ENCODE assay signal across 1 cellular context in the genomic region with DNA sequence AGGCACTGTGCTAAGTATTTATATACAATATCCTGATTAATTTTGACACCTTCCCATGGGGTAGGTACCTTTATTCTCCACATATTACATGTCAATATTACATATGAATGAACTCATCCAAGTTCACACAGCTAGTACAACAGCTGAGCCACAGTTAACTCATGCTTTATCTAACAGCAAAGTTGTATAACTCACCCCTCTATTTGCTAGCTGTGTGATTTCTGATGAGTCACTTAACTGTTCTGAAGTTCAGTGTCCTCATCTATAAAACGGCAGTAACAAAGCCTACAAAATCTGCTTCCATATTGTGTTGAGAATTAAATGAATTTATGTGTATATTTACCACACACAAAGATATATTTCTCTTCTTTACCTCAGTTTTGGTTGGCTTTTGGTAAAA.
A peak's percentile ranks its signal among the peaks of the same experiment; 100 is the strongest.
TF ChIP-seq lines count a peak whose summit lies in the region.

No MANE protein-coding gene starts in this region.

TF ChIP-seq in K562, 482 proteins besides CTCF, POLR2A, EP300 and RAD21 (continued from another document):
- TF ChIP-seq ZFP30 (CRISPR knock-in tag; IDR thresholded peaks at IDR 0.05; ENCODE audit: borderline replicate concordance): no peak
- peak; percentile 45; the same call in 1 of the 2 replicates for TF ChIP-seq FOSL1 (tag; conservative IDR thresholded peaks at IDR 0.05)
- TF ChIP-seq NCOA2 (IDR thresholded peaks at IDR 0.05; ENCODE audit: partially characterized antibody in 2 of 2): no peak
- peak; percentile 48 for TF ChIP-seq RBM25 (IDR thresholded peaks at IDR 0.05; ENCODE audit: low read depth, low read length, severe bottlenecking)
- TF ChIP-seq MAFF (IDR thresholded peaks at IDR 0.05; ENCODE audit: low read length): 0 out of 2 replicates have a peak, but pooled peaks have one; percentile 9
- no peak for TF ChIP-seq EWSR1 (IDR thresholded peaks at IDR 0.05; ENCODE audit: borderline replicate concordance, low read depth, partially characterized antibody)
- peak; percentile 28; the same call in 1 of the 2 replicates for TF ChIP-seq NFE2L1 (tag; IDR thresholded peaks at IDR 0.05; ENCODE audit: borderline replicate concordance, low read depth)
- TF ChIP-seq, protein P1, sequence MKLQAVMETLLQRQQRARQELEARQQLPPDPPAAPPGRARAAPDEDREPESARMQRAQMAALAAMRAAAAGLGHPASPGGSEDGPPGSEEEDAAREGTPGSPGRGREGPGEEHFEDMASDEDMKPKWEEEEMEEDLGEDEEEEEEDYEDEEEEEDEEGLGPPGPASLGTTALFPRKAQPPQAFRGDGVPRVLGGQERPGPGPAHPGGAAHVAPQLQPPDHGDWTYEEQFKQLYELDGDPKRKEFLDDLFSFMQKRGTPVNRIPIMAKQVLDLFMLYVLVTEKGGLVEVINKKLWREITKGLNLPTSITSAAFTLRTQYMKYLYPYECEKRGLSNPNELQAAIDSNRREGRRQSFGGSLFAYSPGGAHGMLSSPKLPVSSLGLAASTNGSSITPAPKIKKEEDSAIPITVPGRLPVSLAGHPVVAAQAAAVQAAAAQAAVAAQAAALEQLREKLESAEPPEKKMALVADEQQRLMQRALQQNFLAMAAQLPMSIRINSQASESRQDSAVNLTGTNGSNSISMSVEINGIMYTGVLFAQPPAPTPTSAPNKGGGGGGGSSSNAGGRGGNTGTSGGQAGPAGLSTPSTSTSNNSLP (IDR thresholded peaks at IDR 0.05; ENCODE audit: borderline replicate concordance, low read depth, low read length): no peak
- no peak for TF ChIP-seq ETV5 (CRISPR knock-in tag; IDR thresholded peaks at IDR 0.05; ENCODE audit: low read depth)
- TF ChIP-seq, protein P2, sequence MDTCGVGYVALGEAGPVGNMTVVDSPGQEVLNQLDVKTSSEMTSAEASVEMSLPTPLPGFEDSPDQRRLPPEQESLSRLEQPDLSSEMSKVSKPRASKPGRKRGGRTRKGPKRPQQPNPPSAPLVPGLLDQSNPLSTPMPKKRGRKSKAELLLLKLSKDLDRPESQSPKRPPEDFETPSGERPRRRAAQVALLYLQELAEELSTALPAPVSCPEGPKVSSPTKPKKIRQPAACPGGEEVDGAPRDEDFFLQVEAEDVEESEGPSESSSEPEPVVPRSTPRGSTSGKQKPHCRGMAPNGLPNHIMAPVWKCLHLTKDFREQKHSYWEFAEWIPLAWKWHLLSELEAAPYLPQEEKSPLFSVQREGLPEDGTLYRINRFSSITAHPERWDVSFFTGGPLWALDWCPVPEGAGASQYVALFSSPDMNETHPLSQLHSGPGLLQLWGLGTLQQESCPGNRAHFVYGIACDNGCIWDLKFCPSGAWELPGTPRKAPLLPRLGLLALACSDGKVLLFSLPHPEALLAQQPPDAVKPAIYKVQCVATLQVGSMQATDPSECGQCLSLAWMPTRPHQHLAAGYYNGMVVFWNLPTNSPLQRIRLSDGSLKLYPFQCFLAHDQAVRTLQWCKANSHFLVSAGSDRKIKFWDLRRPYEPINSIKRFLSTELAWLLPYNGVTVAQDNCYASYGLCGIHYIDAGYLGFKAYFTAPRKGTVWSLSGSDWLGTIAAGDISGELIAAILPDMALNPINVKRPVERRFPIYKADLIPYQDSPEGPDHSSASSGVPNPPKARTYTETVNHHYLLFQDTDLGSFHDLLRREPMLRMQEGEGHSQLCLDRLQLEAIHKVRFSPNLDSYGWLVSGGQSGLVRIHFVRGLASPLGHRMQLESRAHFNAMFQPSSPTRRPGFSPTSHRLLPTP (IDR thresholded peaks at IDR 0.05; ENCODE audit: borderline replicate concordance, extremely low read depth, insufficient read length): no peak
- TF ChIP-seq MCM3 (IDR thresholded peaks at IDR 0.05): no peak
- TF ChIP-seq C11orf30 (IDR thresholded peaks at IDR 0.05; ENCODE audit: low read depth): peak; percentile 30
- no peak for TF ChIP-seq ZEB2 (IDR thresholded peaks at IDR 0.05)
- no peak for TF ChIP-seq GABPB2 (CRISPR knock-in tag; conservative IDR thresholded peaks at IDR 0.05)
- 0 out of 2 replicates have a peak, but pooled peaks have one; percentile 24 for TF ChIP-seq NFE2 (IDR thresholded peaks at IDR 0.05; ENCODE audit: low read depth)
